Comparison of ENCODE assay signal across 14 cellular contexts in the genomic region with DNA sequence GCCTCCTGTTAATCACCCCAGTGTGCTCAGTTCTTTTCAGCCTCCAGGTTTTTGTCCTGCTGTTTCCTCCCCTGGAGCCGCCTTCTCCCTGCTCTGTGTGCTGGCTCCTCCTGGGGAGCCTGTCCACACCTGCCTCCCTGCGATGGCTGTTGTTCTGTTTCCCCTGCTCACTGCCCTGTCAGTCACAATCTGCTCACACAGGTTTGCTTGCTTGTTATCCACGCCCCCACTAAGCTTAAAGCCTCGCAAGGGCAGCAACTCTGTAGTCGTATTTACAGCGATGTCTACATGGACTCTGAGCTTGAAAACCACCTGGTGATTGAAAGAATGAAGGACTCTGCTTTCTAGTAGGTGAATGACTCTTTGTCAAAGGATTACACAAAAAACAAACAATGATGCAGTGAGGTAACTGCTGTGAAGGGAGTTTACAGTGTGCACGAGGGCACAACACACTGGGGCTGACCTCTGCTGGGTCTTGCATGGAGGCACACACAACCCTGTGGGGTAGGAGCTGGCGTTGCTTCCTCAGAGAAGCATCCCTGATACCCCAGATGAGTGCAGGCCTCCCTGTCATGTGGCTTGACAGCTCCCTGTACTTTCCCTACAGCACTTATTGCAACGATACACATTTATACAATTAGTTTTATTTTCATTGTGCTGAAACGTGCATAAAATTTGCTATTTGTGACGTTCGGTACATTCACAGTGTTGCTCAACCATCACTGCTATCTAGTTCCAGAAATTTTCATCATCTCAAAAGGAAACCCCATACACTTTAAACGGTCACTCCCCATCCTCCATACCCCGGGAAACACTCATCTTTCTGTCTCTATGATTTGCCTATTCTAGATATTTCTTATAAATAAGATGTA. TPM values are rescaled to one million over a fixed set of nuclear protein-coding genes. Genes with fewer than 3 reads are reported as not detected.
DNase-seq lines count a peak whose midpoint lies in the region; ATAC-seq lines count a peak whose summit lies in the region.
"Had no signal": no experiment of that assay in that cellular context is flagged by ENCODE, and none has a peak within 500 bp of the region (broad histone marks: within the 10 kb centered on the region; RNA-seq: fewer than 3 reads in every experiment).

No MANE protein-coding gene starts in this region.

- CTCF ChIA-PET in activated CD4-positive, alpha-beta memory T cell treated with anti-CD3 and anti-CD28 coated beads for 36 hours (lab: Charles Lee), result interaction anchor here (0.6 to 2.4 kb wide), 5 partner anchors 10 to 293 kb away, joined by 3 to 7 read pairs (median 6); no protein-coding TSS in a partner anchor

- peaks cover 65% of the 10 kb centered on the region for H3K4me1 Mint-ChIP-seq in activated CD4-positive, alpha-beta memory T cell treated with anti-CD3 and anti-CD28 coated beads for 36 hours (ENCODE audit: low read depth)

- H3K27ac Mint-ChIP-seq in activated CD4-positive, alpha-beta memory T cell treated with anti-CD3 and anti-CD28 coated beads for 36 hours, result peak overlapping the region; percentile 64
- H3K27ac Mint-ChIP-seq: stimulated activated naive B cell treated with anti-CD40 and anti-IgM and Interleukin-4, amounts not matched to agents 10 μg/mL and 1 μg/mL and 100 μg/mL, for 72 hours had no signal

- H3K9me3 Mint-ChIP-seq in activated CD4-positive, alpha-beta memory T cell treated with anti-CD3 and anti-CD28 coated beads for 36 hours, result no peaks in the 10 kb centered on the region

- peak; percentile 72 for DNase-seq in Caki2 (ENCODE audit: low read depth)
- DNase-seq in HuH-7.5 (ENCODE audit: low spot score), result peak; percentile 70
- no peak for DNase-seq in activated CD4-positive, alpha-beta memory T cell treated with anti-CD3 and anti-CD28 coated beads for 36 hours
- DNase-seq in islet precursor cell, result peak; percentile 61
- DNase-seq: DMS79 treated with DMSO at 0.1 percent for 48 hours; NCI-H187 treated with DMSO at 0.1 percent for 48 hours; stimulated activated CD4-positive, alpha-beta T cell treated with anti-CD3 and anti-CD28 coated beads, Interleukin-12 subunit alpha, Interleukin-12 subunit beta, amount 100 ng/mL, for 4 hours; stimulated activated naive B cell treated with anti-CD40 and anti-IgM and Interleukin-4, amounts not matched to agents 10 μg/mL and 1 μg/mL and 100 μg/mL, for 72 hours; SW 1271 had no signal

- no peak overlapping the region for H3K4me3 Mint-ChIP-seq in activated CD4-positive, alpha-beta memory T cell treated with anti-CD3 and anti-CD28 coated beads for 36 hours
- H3K4me3 Mint-ChIP-seq: stimulated activated naive B cell treated with anti-CD40 and anti-IgM and Interleukin-4, amounts not matched to agents 10 μg/mL and 1 μg/mL and 100 μg/mL, for 72 hours had no signal

- peaks cover 10% of the 10 kb centered on the region for H3K36me3 Mint-ChIP-seq in activated CD4-positive, alpha-beta memory T cell treated with anti-CD3 and anti-CD28 coated beads for 36 hours

- intact Hi-C loops in activated CD4-positive, alpha-beta memory T cell treated with anti-CD3 and anti-CD28 coated beads for 36 hours (cut with micrococcal nuclease), result no loop called here

- in situ Hi-C loops in Caki2 (cut with HindIII; ENCODE audit: low pct_unique_long_range_greater_than_20kb, low sequenced_read_pairs), result no loop called here

- POLR2A ChIA-PET in activated CD4-positive, alpha-beta memory T cell treated with anti-CD3 and anti-CD28 coated beads for 36 hours (lab: Charles Lee), result interaction anchor here (1.4 to 1.6 kb wide), 2 partner anchors 15 to 30 kb away, joined by 5 to 9 read pairs; no protein-coding TSS in a partner anchor

- ATAC-seq in HG02870 (IDR thresholded peaks at IDR 0.05; ENCODE audit: unreplicated experiment), result no peak
- no peak for ATAC-seq in GM21825 (IDR thresholded peaks at IDR 0.05; ENCODE audit: unreplicated experiment)
- no peak for ATAC-seq in GM19467 (IDR thresholded peaks at IDR 0.05; ENCODE audit: unreplicated experiment)
- no peak for ATAC-seq in GM19328 (IDR thresholded peaks at IDR 0.05; ENCODE audit: unreplicated experiment)
- ATAC-seq: stimulated activated naive B cell treated with anti-CD40 and anti-IgM and Interleukin-4, amounts not matched to agents 10 μg/mL and 1 μg/mL and 100 μg/mL, for 72 hours had no signal

- H3K27me3 Mint-ChIP-seq in activated CD4-positive, alpha-beta memory T cell treated with anti-CD3 and anti-CD28 coated beads for 36 hours, result no peaks in the 10 kb centered on the region

RNA-seq across cellular contexts. Expression of gene TEX48, which starts 39.7 kb away (rescaled TPM):
- total RNA-seq in Caki2 (2014; rRNA removed; shearing (Covaris generic); ENCODE audit: low replicate concordance), result not detected in 2 replicates
- total RNA-seq in activated CD4-positive, alpha-beta memory T cell treated with anti-CD3 and anti-CD28 coated beads for 36 hours, result 1 to 10 TPM in 1 of 2 experiments, under 1 TPM in 1; 0.57 to 1.2 TPM
- total RNA-seq: chondrocyte had no signal
